Comparison of ENCODE assay signal across 12 cellular contexts in the genomic region with DNA sequence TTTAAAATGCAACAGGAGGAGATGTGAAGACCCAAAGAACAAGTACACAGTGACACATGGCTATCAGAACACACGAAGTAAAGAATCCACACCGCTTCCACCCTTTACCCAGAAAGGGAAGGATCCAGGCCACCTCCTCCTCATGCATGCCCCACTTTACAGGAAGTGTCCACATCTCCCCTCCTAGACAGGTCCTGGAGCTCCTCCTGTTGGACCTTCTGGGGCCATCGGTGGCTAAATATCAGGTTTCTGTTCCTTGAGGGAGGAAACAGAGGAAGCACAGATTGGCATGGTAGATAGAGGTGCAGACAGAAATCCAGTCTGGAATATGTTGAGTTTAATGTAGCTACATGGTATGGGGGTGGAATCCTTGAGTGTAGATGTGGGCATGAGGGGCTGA. TPM values are rescaled to one million over a fixed set of nuclear protein-coding genes. Genes with fewer than 3 reads are reported as not detected.
DNase-seq lines count a peak whose midpoint lies in the region; ATAC-seq, FAIRE-seq and TF ChIP-seq lines count a peak whose summit lies in the region.
"Had no signal": no experiment of that assay in that cellular context is flagged by ENCODE, and none has a peak within 500 bp of the region (broad histone marks: within the 10 kb centered on the region; RNA-seq: fewer than 3 reads in every experiment).

No MANE protein-coding gene starts in this region.

- no peaks in the 10 kb centered on the region for H3K9me3 Mint-ChIP-seq in astrocyte (ENCODE audit: unreplicated experiment)
- no peaks in the 10 kb centered on the region for H3K9me3 Mint-ChIP-seq in CD8-positive, alpha-beta T cell
- no peaks in the 10 kb centered on the region for H3K9me3 Mint-ChIP-seq in effector memory CD8-positive, alpha-beta T cell

- H4K20me1 ChIP-seq in Karpas-422 (ENCODE audit: insufficient read depth, low read depth, low read length): 0 out of 2 replicates have a peak, but pooled peaks cover 6% of the 10 kb centered on the region
- H4K20me1 ChIP-seq in astrocyte (ENCODE audit: insufficient read depth, low read length): peaks cover 46% of the 10 kb centered on the region
- H4K20me1 ChIP-seq in HepG2 (ENCODE audit: insufficient read depth, low read length): peaks cover 31% of the 10 kb centered on the region

- POLR2A ChIA-PET in HepG2 (lab: Yijun Ruan, JAX): interaction anchor here (1.3 to 2.9 kb wide), 2 partner anchors 11 to 67 kb away, joined by 5 to 24 read pairs; a partner anchor contains a TSS
- POLR2A ChIA-PET in CD8-positive, alpha-beta T cell (lab: Charles Lee): no interaction called here

- H3K36me3 ChIP-seq in Karpas-422 (ENCODE audit: insufficient read depth, low read length) (no peaks in the 10 kb centered on the region), astrocyte (ENCODE audit: insufficient read depth, low read length) (no peaks in the 10 kb centered on the region), HepG2 (replicated peaks in 1 of 2; ENCODE audit: control insufficient read depth in 1 of 2, insufficient read depth in 2 of 2, low read length in 2 of 2) (peaks cover 8 to 19% of the 10 kb centered on the region in 2 experiments; a peak in 4 of 5 replicates)
- H3K36me3 ChIP-seq in CD8-positive, alpha-beta T cell (ENCODE audit: insufficient read depth, low read length): no peaks in the 10 kb centered on the region
- H3K36me3 ChIP-seq: sigmoid colon had no signal

- H3K79me2 ChIP-seq in Karpas-422 (ENCODE audit: low read length) (no peaks in the 10 kb centered on the region), astrocyte (ENCODE audit: insufficient read depth, low read length) (peaks cover 56% of the 10 kb centered on the region), HepG2 (ENCODE audit: insufficient read depth, low read length) (peaks cover 90% of the 10 kb centered on the region)

- no peak overlapping the region for H3K27ac Mint-ChIP-seq in astrocyte (ENCODE audit: unreplicated experiment)
- H3K27ac Mint-ChIP-seq in CD8-positive, alpha-beta T cell: no peak overlapping the region
- H3K27ac Mint-ChIP-seq in effector memory CD8-positive, alpha-beta T cell: no peak overlapping the region

- TF ChIP-seq EP300 in HepG2 (IDR thresholded peaks at IDR 0.05; ENCODE audit: low read depth in 2 of 2, low read length in 2 of 2): no peak
- no peak for TF ChIP-seq EP300 in HepG2 (CRISPR knock-in tag; IDR thresholded peaks at IDR 0.05; ENCODE audit: borderline replicate concordance)

- CTCF ChIA-PET in HepG2 (lab: Yijun Ruan, JAX; ENCODE audit: low intra/inter-chr PET ratio, low total read pairs): interaction anchor here (0.7 to 1.1 kb wide), 2 partner anchors 104 to 280 kb away, joined by 3 to 4 read pairs; no protein-coding TSS in a partner anchor
- CTCF ChIA-PET in CD8-positive, alpha-beta T cell (lab: Charles Lee): no interaction called here

- no peak for TF ChIP-seq POLR2A in HepG2 (IDR thresholded peaks at IDR 0.05; ENCODE audit: insufficient read depth in 1 of 2, low read depth in 2 of 2, low read length in 2 of 2)

- peak; percentile 59; the same call in 1 of the 2 replicates for TF ChIP-seq RAD21 in HepG2 (CRISPR knock-in tag; IDR thresholded peaks at IDR 0.05)

- H3K9me3 ChIP-seq in Karpas-422 (ENCODE audit: low read length) (no peaks in the 10 kb centered on the region), astrocyte (ENCODE audit: insufficient read depth, low read depth, low read length) (no peaks in the 10 kb centered on the region), HepG2 (ENCODE audit: low read length) (no peaks in the 10 kb centered on the region)
- no peaks in the 10 kb centered on the region for H3K9me3 ChIP-seq in CD8-positive, alpha-beta T cell (ENCODE audit: low read length)
- H3K9me3 ChIP-seq: sigmoid colon had no signal

- TF ChIP-seq CTCF in astrocyte (IDR thresholded peaks at IDR 0.05; ENCODE audit: insufficient read depth, low read depth, low read length): no peak
- peak; percentile 80 for TF ChIP-seq CTCF in HepG2 (CRISPR knock-in tag; IDR thresholded peaks at IDR 0.05)
- no peak for TF ChIP-seq CTCF in CD8-positive, alpha-beta T cell (IDR thresholded peaks at IDR 0.05)

- no peaks in the 10 kb centered on the region for H3K27me3 Mint-ChIP-seq in astrocyte (ENCODE audit: low read depth, unreplicated experiment)
- H3K27me3 Mint-ChIP-seq in CD8-positive, alpha-beta T cell (ENCODE audit: low read depth): peaks cover 3% of the 10 kb centered on the region
- H3K27me3 Mint-ChIP-seq in effector memory CD8-positive, alpha-beta T cell: peaks cover 13 to 31% of the 10 kb centered on the region in 2 donors

- no peak overlapping the region for H3K4me3 Mint-ChIP-seq in astrocyte (ENCODE audit: unreplicated experiment)
- H3K4me3 Mint-ChIP-seq in CD8-positive, alpha-beta T cell: no peak overlapping the region
- H3K4me3 Mint-ChIP-seq in effector memory CD8-positive, alpha-beta T cell: no peak overlapping the region

- H3K4me3 ChIP-seq in Karpas-422 (ENCODE audit: low read length): no peak overlapping the region
- H3K4me3 ChIP-seq in astrocyte (ENCODE audit: insufficient read depth, low read depth, low read length): no peak overlapping the region
- no peak overlapping the region for H3K4me3 ChIP-seq in HepG2 (replicated peaks in 1 of 3; ENCODE audit: insufficient read depth in 1 of 3, low read depth in 2 of 3, low read length in 3 of 3)
- H3K4me3 ChIP-seq in CD8-positive, alpha-beta T cell (ENCODE audit: low read depth, low read length): no peak overlapping the region
- H3K4me3 ChIP-seq: sigmoid colon had no signal

- no peaks in the 10 kb centered on the region for H3K9me2 ChIP-seq in Karpas-422 (replicated peaks; ENCODE audit: insufficient read depth, low read length)

- DNase-seq in Daoy (ENCODE audit: low read depth): peak; percentile 19
- DNase-seq in Karpas-422: peak; percentile 45
- peak; percentile 12 for DNase-seq in astrocyte (ENCODE audit: low read depth)
- peak; percentile 63 for DNase-seq in HepG2 (ENCODE audit: low spot score)
- no peak for DNase-seq in CD8-positive, alpha-beta T cell
- no peak for DNase-seq in effector memory CD8-positive, alpha-beta T cell
- DNase-seq in NCI-H524 treated with DMSO at 0.1 percent for 48 hours (lab: John Stamatoyannopoulos, UW): no peak
- DNase-seq: sigmoid colon; stimulated activated naive CD8-positive, alpha-beta T cell treated with anti-CD3 and anti-CD28 coated beads, Interleukin-15, Interleukin-2, amounts not matched to agents 100 U/mL and 50 U/mL, for 24 hours had no signal

- no TSS peak for BruUV-seq in HepG2 (replicated peaks; lab: Mats Ljungman, UMichigan)

- H3K4me1 ChIP-seq in Karpas-422 (ENCODE audit: low read length) (no peaks in the 10 kb centered on the region), astrocyte (ENCODE audit: insufficient read depth, low read length) (peaks cover 15% of the 10 kb centered on the region), HepG2 (ENCODE audit: insufficient read depth, low read length) (peaks cover 65% of the 10 kb centered on the region)
- no peaks in the 10 kb centered on the region for H3K4me1 ChIP-seq in CD8-positive, alpha-beta T cell (ENCODE audit: insufficient read depth, low read length)

- H3K36me3 Mint-ChIP-seq in astrocyte (ENCODE audit: low read depth, unreplicated experiment): peaks cover 6% of the 10 kb centered on the region
- H3K36me3 Mint-ChIP-seq in CD8-positive, alpha-beta T cell: no peaks in the 10 kb centered on the region
- H3K36me3 Mint-ChIP-seq in effector memory CD8-positive, alpha-beta T cell (ENCODE audit: insufficient read depth): no peaks in the 10 kb centered on the region

- H3K9ac ChIP-seq in Karpas-422 (ENCODE audit: low read length) (no peak overlapping the region), astrocyte (ENCODE audit: low read length) (no peak overlapping the region), HepG2 (ENCODE audit: insufficient read depth, low read depth, low read length) (no peak overlapping the region)

- FAIRE-seq in astrocyte (lab: Jason Lieb, UNC) (no peak), HepG2 (lab: Jason Lieb, UNC) (peak; percentile 40)
- FAIRE-seq: bronchial epithelial cell, islet of Langerhans had no signal

- WGBS in HepG2 (ENCODE audit: low lambda C conversion rate): 92% methylated on average over 3 of the region's 3 CpGs

- H3K4me2 ChIP-seq in Karpas-422 (ENCODE audit: low read depth, low read length, poor library complexity, severe bottlenecking) (no peak overlapping the region), astrocyte (ENCODE audit: low read length) (no peak overlapping the region), HepG2 (ENCODE audit: low read depth, low read length) (no peak overlapping the region)

- ATAC-seq in HepG2 (peak; percentile 22), HG03139 (IDR thresholded peaks at IDR 0.05; ENCODE audit: unreplicated experiment) (no peak)
- no peak for ATAC-seq in CD8-positive, alpha-beta T cell
- ATAC-seq in effector memory CD8-positive, alpha-beta T cell (replicated peaks): no peak
- ATAC-seq: stimulated activated naive CD8-positive, alpha-beta T cell treated with anti-CD3 and anti-CD28 coated beads, Interleukin-15, Interleukin-2, amounts not matched to agents 100 U/mL and 50 U/mL, for 24 hours had no signal

- intact Hi-C loops in HepG2 (cut with micrococcal nuclease; ENCODE audit: unreplicated experiment): loop anchor here (2.0 kb wide), 1 partner anchor 66 kb away; no protein-coding TSS in a partner anchor
- intact Hi-C loops in CD8-positive, alpha-beta T cell (cut with DNase I, micrococcal nuclease): no loop called here

- H3K27ac ChIP-seq in Karpas-422 (ENCODE audit: low read length): no peak overlapping the region
- no peak overlapping the region for H3K27ac ChIP-seq in astrocyte (ENCODE audit: low read depth, low read length)
- no peak overlapping the region for H3K27ac ChIP-seq in HepG2 (ENCODE audit: extremely low read length, insufficient read depth, low read length)
- no peak overlapping the region for H3K27ac ChIP-seq in CD8-positive, alpha-beta T cell (ENCODE audit: low read depth, low read length)
- H3K27ac ChIP-seq: sigmoid colon had no signal

- H2AFZ ChIP-seq in Karpas-422 (ENCODE audit: low read length) (no peak overlapping the region), astrocyte (ENCODE audit: low read depth, low read length) (no peak overlapping the region), HepG2 (ENCODE audit: low read length) (no peak overlapping the region)

- in situ Hi-C loops in HepG2 (cut with HindIII; ENCODE audit: extremely low pct_ligation_motif_present, low pct_unique_long_range_greater_than_20kb): no loop called here

- peaks cover under 1% of the 10 kb centered on the region for H3K4me1 Mint-ChIP-seq in astrocyte (ENCODE audit: low read depth, unreplicated experiment)
- no peaks in the 10 kb centered on the region for H3K4me1 Mint-ChIP-seq in CD8-positive, alpha-beta T cell (ENCODE audit: low read depth)
- no peaks in the 10 kb centered on the region for H3K4me1 Mint-ChIP-seq in effector memory CD8-positive, alpha-beta T cell (ENCODE audit: low read depth in 2 of 2)

- no peaks in the 10 kb centered on the region for H3K27me3 ChIP-seq in Karpas-422 (ENCODE audit: low read length)
- no peaks in the 10 kb centered on the region for H3K27me3 ChIP-seq in astrocyte (ENCODE audit: insufficient read depth, low read length)
- H3K27me3 ChIP-seq in HepG2 (ENCODE audit: control insufficient read depth in 1 of 2, insufficient read depth in 2 of 2, low read length in 2 of 2): no peaks in the 10 kb centered on the region
- H3K27me3 ChIP-seq in CD8-positive, alpha-beta T cell (ENCODE audit: insufficient read depth, low read length): no peaks in the 10 kb centered on the region
- H3K27me3 ChIP-seq: sigmoid colon had no signal

RNA-seq across cellular contexts. Expression of a gene that starts 10.9 kb away (rescaled TPM):
- 3.3 and 5.8 TPM in 2 replicates for total RNA-seq in Daoy (2014; rRNA removed; shearing (Covaris generic))
- 0.19 and 0.79 TPM in 2 replicates for total RNA-seq in Karpas-422 (2014; rRNA removed; shearing (Covaris generic); ENCODE audit: low replicate concordance)
- total RNA-seq in astrocyte (7.9 and 10.2 TPM in 2 replicates), HepG2 (2016; rRNA removed; fragmentation: Illumina TruSeq; extraction: Trizol) (23.3 and 34.3 TPM in 2 replicates)
- 7.4 and 10.8 TPM in 2 replicates for total RNA-seq in HepG2 (2016; cell fraction: cytosol; rRNA removed; fragmentation: Illumina TruSeq; extraction: Trizol; ENCODE audit: low read depth)
- total RNA-seq in HepG2 (2016; cell fraction: insoluble cytoplasmic fraction; rRNA removed; fragmentation: Illumina TruSeq; extraction: Trizol): 20.1 and 34.4 TPM in 2 replicates
- 11.6 and 15.7 TPM in 2 replicates for total RNA-seq in HepG2 (2016; cell fraction: membrane; rRNA removed; fragmentation: Illumina TruSeq; extraction: Trizol)
- total RNA-seq in HepG2 (2016; cell fraction: nucleus; rRNA removed; fragmentation: Illumina TruSeq; extraction: Trizol): 37.4 and 38.1 TPM in 2 replicates
- 32.3 and 34.6 TPM in 2 replicates for polyA plus RNA-seq in HepG2 (2011; rRNA removed)
- 24.8 and 25.8 TPM in 2 replicates for polyA plus RNA-seq in HepG2 (2011; cell fraction: cytosol; rRNA removed)
- 114 and 118 TPM in 2 replicates for polyA plus RNA-seq in HepG2 (2011; cell fraction: nucleus; rRNA removed)
- 38.7 and 42.0 TPM in 2 replicates for polyA plus RNA-seq in HepG2 (2012)
- polyA plus RNA-seq in HepG2 (2016; cell fraction: cytosol; fragmentation: Illumina TruSeq; extraction: Trizol; ENCODE audit: low read depth): 3.0 and 3.7 TPM in 2 replicates
- 19.3 and 24.8 TPM in 2 replicates for polyA plus RNA-seq in HepG2 (2016; cell fraction: insoluble cytoplasmic fraction; fragmentation: Illumina TruSeq; extraction: Trizol; ENCODE audit: low read depth)
- 8.1 TPM in 2 replicates for polyA plus RNA-seq in HepG2 (2016; cell fraction: membrane; fragmentation: Illumina TruSeq; extraction: Trizol; ENCODE audit: low read depth)
- polyA plus RNA-seq in HepG2 (2016; cell fraction: nucleus; fragmentation: Illumina TruSeq; extraction: Trizol; ENCODE audit: insufficient read depth, low read depth): 90.8 and 96.3 TPM in 2 replicates
- polyA minus RNA-seq in HepG2 (2011; rRNA and poly(A)+ RNA removed; ENCODE audit: low replicate concordance): 1.7 and 32.6 TPM in 2 replicates
- 6.9 and 8.0 TPM in 2 replicates for polyA minus RNA-seq in HepG2 (2011; cell fraction: cytosol; rRNA and poly(A)+ RNA removed)
- 46.9 and 49.6 TPM in 2 replicates for polyA minus RNA-seq in HepG2 (2011; cell fraction: nucleus; rRNA and poly(A)+ RNA removed)
- 1 to 10 TPM in 1 of 2 experiments, under 1 TPM in 1; 0.89 to 1.5 TPM for total RNA-seq in CD8-positive, alpha-beta T cell

RNA-seq across cellular contexts. Expression of a gene that starts 49.4 kb away (rescaled TPM):
- 4.0 and 4.5 TPM in 2 replicates for total RNA-seq in Daoy (2014; rRNA removed; shearing (Covaris generic))
- total RNA-seq in Karpas-422 (2014; rRNA removed; shearing (Covaris generic); ENCODE audit: low replicate concordance): 3.5 and 5.1 TPM in 2 replicates
- total RNA-seq in astrocyte (5.0 and 5.7 TPM in 2 replicates), HepG2 (2016; rRNA removed; fragmentation: Illumina TruSeq; extraction: Trizol) (21.5 and 31.0 TPM in 2 replicates)
- 3.5 and 3.6 TPM in 2 replicates for total RNA-seq in HepG2 (2016; cell fraction: cytosol; rRNA removed; fragmentation: Illumina TruSeq; extraction: Trizol; ENCODE audit: low read depth)
- total RNA-seq in HepG2 (2016; cell fraction: insoluble cytoplasmic fraction; rRNA removed; fragmentation: Illumina TruSeq; extraction: Trizol): 22.0 and 31.9 TPM in 2 replicates
- total RNA-seq in HepG2 (2016; cell fraction: membrane; rRNA removed; fragmentation: Illumina TruSeq; extraction: Trizol): 15.3 and 16.9 TPM in 2 replicates
- total RNA-seq in HepG2 (2016; cell fraction: nucleus; rRNA removed; fragmentation: Illumina TruSeq; extraction: Trizol): 15.0 and 17.4 TPM in 2 replicates
- 8.6 and 8.9 TPM in 2 replicates for polyA plus RNA-seq in HepG2 (2011; rRNA removed)
- 6.1 and 8.7 TPM in 2 replicates for polyA plus RNA-seq in HepG2 (2011; cell fraction: cytosol; rRNA removed)
- 3.6 and 5.3 TPM in 2 replicates for polyA plus RNA-seq in HepG2 (2011; cell fraction: nucleus; rRNA removed)
- polyA plus RNA-seq in HepG2 (2012): 9.3 and 12.7 TPM in 2 replicates
- 1.2 and 1.4 TPM in 2 replicates for polyA plus RNA-seq in HepG2 (2016; cell fraction: cytosol; fragmentation: Illumina TruSeq; extraction: Trizol; ENCODE audit: low read depth)
- polyA plus RNA-seq in HepG2 (2016; cell fraction: insoluble cytoplasmic fraction; fragmentation: Illumina TruSeq; extraction: Trizol; ENCODE audit: low read depth): 27.2 and 29.9 TPM in 2 replicates
- polyA plus RNA-seq in HepG2 (2016; cell fraction: membrane; fragmentation: Illumina TruSeq; extraction: Trizol; ENCODE audit: low read depth): 5.8 and 6.1 TPM in 2 replicates
- 15.0 and 15.3 TPM in 2 replicates for polyA plus RNA-seq in HepG2 (2016; cell fraction: nucleus; fragmentation: Illumina TruSeq; extraction: Trizol; ENCODE audit: insufficient read depth, low read depth)
- polyA minus RNA-seq in HepG2 (2011; rRNA and poly(A)+ RNA removed; ENCODE audit: low replicate concordance): 2.8 and 8.0 TPM in 2 replicates
- polyA minus RNA-seq in HepG2 (2011; cell fraction: cytosol; rRNA and poly(A)+ RNA removed): 8.9 and 9.8 TPM in 2 replicates
- polyA minus RNA-seq in HepG2 (2011; cell fraction: nucleus; rRNA and poly(A)+ RNA removed): 22.1 and 25.1 TPM in 2 replicates
- 1 to 10 TPM; 2.0 to 2.2 TPM for total RNA-seq in CD8-positive, alpha-beta T cell

Comparison
In these comparisons a context has a peak if more than half of its experiments do, and no peak if none do; other contexts are left out.
1. DNase-seq: peak in Daoy (single experiment), Karpas-422 (single experiment), astrocyte (single experiment) and HepG2 (single experiment); none in CD8-positive, alpha-beta T cell (0 of 7), effector memory CD8-positive, alpha-beta T cell (0 of 3) and NCI-H524 treated with DMSO at 0.1 percent for 48 hours (single experiment).